Comparison of ENCODE assay signal across 19 cellular contexts in genomic region chr9:3482578-3482977, GRCh38. TPM values are rescaled to one million over a fixed set of nuclear protein-coding genes. Genes with fewer than 3 reads are reported as not detected.
DNase-seq lines count a peak whose midpoint lies in the region; ATAC-seq and TF ChIP-seq lines count a peak whose summit lies in the region.
"Had no signal": no experiment of that assay in that cellular context is flagged by ENCODE, and none has a peak within 500 bp of the region (broad histone marks: within the 10 kb centered on the region; RNA-seq: fewer than 3 reads in every experiment).

No MANE protein-coding gene starts in this region.

- peaks cover 46% of the 10 kb centered on the region for H3K36me3 Mint-ChIP-seq in activated CD4-positive, alpha-beta T cell treated with anti-CD3 and anti-CD28 coated beads for 36 hours (ENCODE audit: low read depth)
- H3K36me3 Mint-ChIP-seq in activated T-cell treated with anti-CD3 and anti-CD28 coated beads, Interleukin-2, amount 50 U/mL, for 72 hours (ENCODE audit: insufficient read depth in 2 of 2), result peaks cover 10 to 19% of the 10 kb centered on the region in 2 donors
- H3K36me3 Mint-ChIP-seq in activated T-cell treated with anti-CD3 and anti-CD28 coated beads, Interleukin-2, amount 50 U/mL, for 4 hours (ENCODE audit: insufficient read depth), result peaks cover 20% of the 10 kb centered on the region
- H3K36me3 Mint-ChIP-seq in T-cell (peaks cover 30% of the 10 kb centered on the region), natural killer cell (peaks cover 12% of the 10 kb centered on the region), MCF 10A (ENCODE audit: insufficient read depth, unreplicated experiment) (peaks cover 12% of the 10 kb centered on the region)

- peaks cover 43% of the 10 kb centered on the region for H3K4me1 Mint-ChIP-seq in activated CD4-positive, alpha-beta T cell treated with anti-CD3 and anti-CD28 coated beads for 36 hours
- H3K4me1 Mint-ChIP-seq in activated T-cell treated with anti-CD3 and anti-CD28 coated beads, Interleukin-2, amount 50 U/mL, for 72 hours (ENCODE audit: low read depth), result peaks cover 43% of the 10 kb centered on the region
- peaks cover 40% of the 10 kb centered on the region for H3K4me1 Mint-ChIP-seq in activated T-cell treated with anti-CD3 and anti-CD28 coated beads, Interleukin-2, amount 50 U/mL, for 4 hours (ENCODE audit: low read depth)
- H3K4me1 Mint-ChIP-seq in T-cell, result peaks cover 31 to 37% (median 36%) of the 10 kb centered on the region in 3 donors
- peaks cover 14 to 16% of the 10 kb centered on the region in 2 donors for H3K4me1 Mint-ChIP-seq in natural killer cell
- peaks cover 16% of the 10 kb centered on the region for H3K4me1 Mint-ChIP-seq in MCF 10A (ENCODE audit: insufficient read depth, unreplicated experiment)

- CTCF ChIA-PET in activated CD4-positive, alpha-beta T cell treated with anti-CD3 and anti-CD28 coated beads for 36 hours (lab: Charles Lee), result no interaction called here
- CTCF ChIA-PET in T-cell (lab: Charles Lee), result no interaction called here
- CTCF ChIA-PET in MCF 10A (lab: Yijun Ruan, JAX), result interaction anchor here (0.6 to 0.7 kb wide), 2 partner anchors 10 to 253 kb away, joined by 3 read pairs; no protein-coding TSS in a partner anchor

- TF ChIP-seq CTCF in natural killer cell (IDR thresholded peaks at IDR 0.05), result no peak
- no peak for TF ChIP-seq CTCF in MCF 10A (IDR thresholded peaks at IDR 0.05; ENCODE audit: unreplicated experiment)

- no peak for ATAC-seq in activated CD4-positive, alpha-beta T cell treated with anti-CD3 and anti-CD28 coated beads for 36 hours
- no peak for ATAC-seq in activated T-cell treated with anti-CD3 and anti-CD28 coated beads, Interleukin-2, amount 50 U/mL, for 72 hours (replicated peaks in 1 of 2)
- no peak for ATAC-seq in activated T-cell treated with anti-CD3 and anti-CD28 coated beads, Interleukin-2, amount 50 U/mL, for 4 hours
- ATAC-seq in T-cell (replicated peaks in 1 of 4) (no peak), natural killer cell (peak in 2 of 3 donors; percentile 35 to 57)
- ATAC-seq: CD8-positive, alpha-beta T cell; HCT116 had no signal

- intact Hi-C loops in activated CD4-positive, alpha-beta T cell treated with anti-CD3 and anti-CD28 coated beads for 36 hours (cut with DNase I, micrococcal nuclease), result no loop called here
- intact Hi-C loops in natural killer cell (cut with micrococcal nuclease) (no loop called here), MCF 10A (cut with micrococcal nuclease) (no loop called here)

- DNase-seq in activated CD4-positive, alpha-beta T cell treated with anti-CD3 and anti-CD28 coated beads for 36 hours, result no peak
- no peak for DNase-seq in activated CD4-positive, alpha-beta T cell treated with anti-CD3 and anti-CD28 coated beads for 48 hours
- no peak for DNase-seq in activated T-cell treated with anti-CD3 and anti-CD28 coated beads, Interleukin-2, amount 50 U/mL, for 72 hours
- no peak for DNase-seq in activated T-cell treated with anti-CD3 and anti-CD28 coated beads, Interleukin-2, amount 50 U/mL, for 4 hours
- no peak for DNase-seq in T-cell
- DNase-seq in natural killer cell, result no peak
- DNase-seq in MCF 10A (ENCODE audit: unreplicated experiment), result no peak
- DNase-seq in activated CD4-positive, CD25-positive, alpha-beta regulatory T cell treated with anti-CD3 and anti-CD28 coated beads, Interleukin-2, amount 50 U/mL, for 72 hours, result no peak
- DNase-seq: CD8-positive, alpha-beta T cell; COR-L47; DMS 273 treated with DMSO at 0.1 percent for 48 hours; DMS53; DND-41; EL; GOT3; H7; HFFc6 had no signal

- BruUV-seq in MCF 10A (replicated peaks; lab: Mats Ljungman, UMichigan), result no TSS peak

- POLR2A ChIA-PET in activated CD4-positive, alpha-beta T cell treated with anti-CD3 and anti-CD28 coated beads for 36 hours (lab: Charles Lee), result no interaction called here
- POLR2A ChIA-PET in T-cell (lab: Charles Lee), result interaction anchor here (0.6 to 0.7 kb wide), 2 partner anchors 20 to 45 kb away, joined by 4 read pairs; no protein-coding TSS in a partner anchor
- POLR2A ChIA-PET in MCF 10A (lab: Yijun Ruan, JAX), result interaction anchor here (0.5 to 1.0 kb wide), 3 partner anchors 12 to 1634 kb away, joined by 3 read pairs; no protein-coding TSS in a partner anchor

- peak overlapping the region; percentile 19 for H3K27ac Mint-ChIP-seq in activated CD4-positive, alpha-beta T cell treated with anti-CD3 and anti-CD28 coated beads for 36 hours
- peak overlapping the region; percentile 54 for H3K27ac Mint-ChIP-seq in activated T-cell treated with anti-CD3 and anti-CD28 coated beads, Interleukin-2, amount 50 U/mL, for 72 hours
- H3K27ac Mint-ChIP-seq in T-cell, result peak overlapping the region; percentile 5 to 58
- H3K27ac Mint-ChIP-seq in natural killer cell, result no peak overlapping the region
- no peak overlapping the region for H3K27ac Mint-ChIP-seq in MCF 10A (ENCODE audit: low read depth, unreplicated experiment)
- H3K27ac Mint-ChIP-seq: B cell; CD8-positive, alpha-beta T cell; HFFc6 had no signal

- H3K9me3 Mint-ChIP-seq in activated CD4-positive, alpha-beta T cell treated with anti-CD3 and anti-CD28 coated beads for 36 hours (ENCODE audit: low read depth), result peaks cover 6% of the 10 kb centered on the region
- no peaks in the 10 kb centered on the region for H3K9me3 Mint-ChIP-seq in activated T-cell treated with anti-CD3 and anti-CD28 coated beads, Interleukin-2, amount 50 U/mL, for 72 hours
- H3K9me3 Mint-ChIP-seq in activated T-cell treated with anti-CD3 and anti-CD28 coated beads, Interleukin-2, amount 50 U/mL, for 4 hours, result peaks cover 7% of the 10 kb centered on the region
- peaks cover 0 to 5% (median 0%) of the 10 kb centered on the region in 3 donors for H3K9me3 Mint-ChIP-seq in T-cell
- no peaks in the 10 kb centered on the region for H3K9me3 Mint-ChIP-seq in natural killer cell
- peaks cover 5% of the 10 kb centered on the region for H3K9me3 Mint-ChIP-seq in MCF 10A (ENCODE audit: unreplicated experiment)
- H3K9me3 Mint-ChIP-seq: HFFc6 had no signal

- no peaks in the 10 kb centered on the region for H3K27me3 Mint-ChIP-seq in activated CD4-positive, alpha-beta T cell treated with anti-CD3 and anti-CD28 coated beads for 36 hours
- no peaks in the 10 kb centered on the region for H3K27me3 Mint-ChIP-seq in activated T-cell treated with anti-CD3 and anti-CD28 coated beads, Interleukin-2, amount 50 U/mL, for 72 hours (ENCODE audit: low read depth)
- no peaks in the 10 kb centered on the region for H3K27me3 Mint-ChIP-seq in activated T-cell treated with anti-CD3 and anti-CD28 coated beads, Interleukin-2, amount 50 U/mL, for 4 hours (ENCODE audit: low read depth)
- no peaks in the 10 kb centered on the region for H3K27me3 Mint-ChIP-seq in T-cell
- no peaks in the 10 kb centered on the region for H3K27me3 Mint-ChIP-seq in natural killer cell (ENCODE audit: low read depth in 2 of 2)
- no peaks in the 10 kb centered on the region for H3K27me3 Mint-ChIP-seq in MCF 10A (ENCODE audit: insufficient read depth, unreplicated experiment)
- H3K27me3 Mint-ChIP-seq: B cell had no signal

- no peak overlapping the region for H3K4me3 Mint-ChIP-seq in activated CD4-positive, alpha-beta T cell treated with anti-CD3 and anti-CD28 coated beads for 36 hours
- H3K4me3 Mint-ChIP-seq in activated T-cell treated with anti-CD3 and anti-CD28 coated beads, Interleukin-2, amount 50 U/mL, for 72 hours, result no peak overlapping the region
- H3K4me3 Mint-ChIP-seq in activated T-cell treated with anti-CD3 and anti-CD28 coated beads, Interleukin-2, amount 50 U/mL, for 4 hours, result no peak overlapping the region
- H3K4me3 Mint-ChIP-seq in T-cell (no peak overlapping the region), natural killer cell (no peak overlapping the region), MCF 10A (ENCODE audit: unreplicated experiment) (no peak overlapping the region)
- H3K4me3 Mint-ChIP-seq: B cell; CD8-positive, alpha-beta T cell; HFFc6 had no signal

RNA-seq across cellular contexts. Expression of gene RFX3, which starts 43.2 kb away (rescaled TPM):
- total RNA-seq in activated CD4-positive, alpha-beta T cell treated with anti-CD3 and anti-CD28 coated beads for 36 hours, result 10 to 100 TPM; 12.5 to 16.6 TPM
- total RNA-seq in activated T-cell treated with anti-CD3 and anti-CD28 coated beads, Interleukin-2, amount 50 U/mL, for 72 hours, result 10 to 100 TPM; 20.1 to 20.2 TPM
- 10 to 100 TPM in 1 of 3 donors, 1 to 10 TPM in 2; 9.2 to 10.1 (median 9.4) TPM for total RNA-seq in activated T-cell treated with anti-CD3 and anti-CD28 coated beads, Interleukin-2, amount 50 U/mL, for 4 hours
- total RNA-seq in T-cell, result 10 to 100 TPM; 16.3 to 32.2 (median 20.5) TPM
- 10 to 100 TPM; 24.0 to 30.6 (median 30.0) TPM for total RNA-seq in natural killer cell
- total RNA-seq in MCF 10A (2022), result 9.2 and 9.7 TPM in 2 replicates

Comparison
In these comparisons a context has a peak if more than half of its experiments do, and no peak if none do; other contexts are left out.
1. ATAC-seq: peak in natural killer cell (2 of 3); none in activated CD4-positive, alpha-beta T cell treated with anti-CD3 and anti-CD28 coated beads for 36 hours (single experiment), activated T-cell treated with anti-CD3 and anti-CD28 coated beads, Interleukin-2, amount 50 U/mL, for 72 hours (0 of 2), activated T-cell treated with anti-CD3 and anti-CD28 coated beads, Interleukin-2, amount 50 U/mL, for 4 hours (0 of 2) and T-cell (0 of 4).
2. H3K27ac Mint-ChIP-seq: peak in activated CD4-positive, alpha-beta T cell treated with anti-CD3 and anti-CD28 coated beads for 36 hours (single experiment), activated T-cell treated with anti-CD3 and anti-CD28 coated beads, Interleukin-2, amount 50 U/mL, for 72 hours (single experiment) and T-cell (2 of 2); none in natural killer cell (0 of 2) and MCF 10A (single experiment).